Comparison of ENCODE assay signal across 31 cellular contexts in the genomic region with DNA sequence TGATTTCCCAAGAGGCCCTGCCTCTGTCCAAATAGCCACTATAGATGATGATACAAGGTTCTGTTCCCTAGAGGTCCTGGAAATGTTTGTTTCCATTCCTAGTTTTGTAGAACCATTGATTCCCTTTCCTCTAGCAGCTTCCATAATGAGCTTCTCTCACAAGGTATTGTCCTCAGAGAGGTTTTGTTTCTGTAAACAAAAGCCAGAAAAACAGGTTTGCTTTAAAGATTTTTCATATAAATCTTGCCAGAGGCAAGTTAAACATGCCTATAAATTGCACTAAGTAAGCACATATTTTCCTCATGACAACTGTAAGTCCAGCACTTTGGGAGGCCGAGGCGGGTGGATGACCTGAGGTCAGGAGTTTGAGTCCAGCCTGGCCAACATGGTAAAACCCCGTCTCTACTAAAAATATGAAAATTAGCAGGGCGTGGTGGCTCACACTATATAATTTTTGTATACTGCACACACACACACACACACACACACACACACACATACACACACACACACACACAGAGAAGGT.
DNase-seq lines count a peak whose midpoint lies in the region; ATAC-seq, FAIRE-seq and TF ChIP-seq lines count a peak whose summit lies in the region.
"Had no signal": no experiment of that assay in that cellular context is flagged by ENCODE, and none has a peak within 500 bp of the region (broad histone marks: within the 10 kb centered on the region; RNA-seq: fewer than 3 reads in every experiment).

No MANE protein-coding gene starts in this region.

- H3K79me1 ChIP-seq in H1 (ENCODE audit: low read depth, low read length) = no peaks in the 10 kb centered on the region

- no peak overlapping the region for H3K9ac ChIP-seq in H1 (replicated peaks in 1 of 4; ENCODE audit: extremely low read depth in 1 of 4, low read depth in 3 of 4, low read length in 3 of 4)

- H3K23me2 ChIP-seq in H1 (ENCODE audit: low read depth, low read length) = no peaks in the 10 kb centered on the region

- no peak for TF ChIP-seq EP300 in H1 (IDR thresholded peaks at IDR 0.05; ENCODE audit: borderline replicate concordance in 1 of 2, low read depth in 2 of 2, low read length in 2 of 2)

- no peak overlapping the region for H2BK15ac ChIP-seq in H1 (ENCODE audit: low read length)

- WGBS in H1 (ENCODE audit: extremely low coverage in 1 of 2, insufficient coverage in 1 of 2, insufficient read length in 1 of 2, insufficient replicate concordance in 2 of 2, low coverage in 1 of 2, low lambda C conversion rate in 2 of 2, missing lambda C conversion rate in 1 of 2), 2 experiments = 81% methylated on average over 4 of the region's 4 CpGs; no CpG with 5 or more reads in 1 of the 2 experiments
- 79 to 89% (median 87%) methylated on average over 4 of the region's 4 CpGs for WGBS in spleen, 5 donors

- no peaks in the 10 kb centered on the region for H3K27me3 ChIP-seq in H1 (replicated peaks in 1 of 4; ENCODE audit: control insufficient read depth in 3 of 4, extremely low read depth in 1 of 4, insufficient read depth in 3 of 4, low read length in 3 of 4)
- no peaks in the 10 kb centered on the region for H3K27me3 ChIP-seq in spleen (replicated peaks in 1 of 7)
- H3K27me3 ChIP-seq: brain microvascular endothelial cell, dorsolateral prefrontal cortex, testis, vagina had no signal

- H3K36me3 ChIP-seq in H1 (ENCODE audit: control insufficient read depth in 2 of 4, insufficient read depth in 4 of 4, low read length in 3 of 4) (no peaks in the 10 kb centered on the region), spleen (no peaks in the 10 kb centered on the region)
- H3K36me3 ChIP-seq: brain microvascular endothelial cell, vagina had no signal

- no peak overlapping the region for H3K14ac ChIP-seq in H1 (ENCODE audit: insufficient read length)

- no peaks in the 10 kb centered on the region for H3K9me3 ChIP-seq in H1 (ENCODE audit: insufficient read depth in 2 of 2, low read depth in 1 of 2, low read length in 1 of 2)
- H3K9me3 ChIP-seq in spleen = peaks cover 0 to 4% (median 0%) of the 10 kb centered on the region in 8 donors
- H3K9me3 ChIP-seq: testis, vagina had no signal

- H2AFZ ChIP-seq in H1 (ENCODE audit: low read length) = peak overlapping the region; percentile 85

- POLR2A ChIA-PET in H1 (lab: Charles Lee; ENCODE audit: partially characterized antibody) = no interaction called here

- H4K8ac ChIP-seq in H1 (ENCODE audit: extremely low read depth, insufficient read depth, low read length) = no peak overlapping the region

- no peak for TF ChIP-seq RAD21 in H1 (IDR thresholded peaks at IDR 0.05 in 1 of 2, conservative IDR thresholded peaks at IDR 0.05 in 1 of 2; ENCODE audit: low read depth in 2 of 2, low read length in 2 of 2)

- DNase-seq in NCI-H526 treated with DMSO at 0.1 percent for 48 hours (lab: John Stamatoyannopoulos, UW) (peak; percentile 1), NCI-H526 (lab: John Stamatoyannopoulos, UW) (no peak), NCI-H2029 treated with DMSO at 0.1 percent for 48 hours (lab: John Stamatoyannopoulos, UW) (peak; percentile 2), H1 (ENCODE audit: low read depth in 1 of 2, low spot score in 2 of 2) (no peak), spleen (peak; percentile 23), dedifferentiated amniotic fluid mesenchymal stem cell (ENCODE audit: extremely low spot score) (no peak)
- DNase-seq: activated CD4-positive, alpha-beta T cell treated with anti-CD3 and anti-CD28 coated beads for 48 hours; activated T-cell treated with anti-CD3 and anti-CD28 coated beads for 4 hours; AML-193; amniotic stem cell; brain microvascular endothelial cell; CD4-positive, alpha-beta T cell; dorsolateral prefrontal cortex; EL; H7; immature natural killer cell; mesenchymal stem cell; NCI-H1417 treated with DMSO at 0.1 percent for 48 hours; NCI-H2107; NCI-H524 treated with DMSO at 0.1 percent for 48 hours; stimulated activated naive CD4-positive, alpha-beta T cell treated with Interleukin-2 at 50 U/mL for 16 hours; T1000; testis had no signal

- H3K27ac ChIP-seq in H1 (ENCODE audit: low read depth, low read length) (no peak overlapping the region), spleen (no peak overlapping the region)
- H3K27ac ChIP-seq: brain microvascular endothelial cell, dorsolateral prefrontal cortex, HL-60, skin epidermis, testis, vagina had no signal

- H3K23ac ChIP-seq in H1 (ENCODE audit: insufficient read length) = no peak overlapping the region

- TF ChIP-seq CTCF in H1 (IDR thresholded peaks at IDR 0.05; ENCODE audit: control extremely low read depth in 1 of 3, insufficient read depth in 1 of 3, low read depth in 1 of 3, low read length in 3 of 3) = no peak
- no peak for TF ChIP-seq CTCF in spleen (IDR thresholded peaks at IDR 0.05 in 8 of 11, conservative IDR thresholded peaks at IDR 0.05 in 3 of 11)

- H4K91ac ChIP-seq in H1 (replicated peaks; ENCODE audit: insufficient read length, low read length) = no peak overlapping the region

- H2BK5ac ChIP-seq in H1 (ENCODE audit: low read depth, low read length) = no peak overlapping the region

- FAIRE-seq in H1 (lab: Jason Lieb, UNC) = no peak
- FAIRE-seq: D721Med, GM18507, RCC 7860 had no signal

- no peak overlapping the region for H3K56ac ChIP-seq in H1 (replicated peaks; ENCODE audit: insufficient read length, low read depth, low read length)

- H2BK20ac ChIP-seq in H1 (ENCODE audit: low read length) = no peak overlapping the region

- no peaks in the 10 kb centered on the region for H3K4me1 ChIP-seq in H1 (replicated peaks in 1 of 4; ENCODE audit: control insufficient read depth in 3 of 4, insufficient read depth in 4 of 4, low read length in 3 of 4)
- H3K4me1 ChIP-seq in spleen = no peaks in the 10 kb centered on the region
- H3K4me1 ChIP-seq: testis, vagina had no signal

- no peak overlapping the region for H3K18ac ChIP-seq in H1 (ENCODE audit: extremely low read depth, low read length)

- no peak overlapping the region for H2AK5ac ChIP-seq in H1 (ENCODE audit: low read depth, low read length)

- H2BK12ac ChIP-seq in H1 (ENCODE audit: low read depth, low read length) = no peak overlapping the region

- no peak overlapping the region for H2BK120ac ChIP-seq in H1 (replicated peaks; ENCODE audit: low read depth, low read length)

- no peak overlapping the region for H4K5ac ChIP-seq in H1 (ENCODE audit: insufficient read length, low read depth, low read length)

- intact Hi-C loops in spleen (cut with DNase I; ENCODE audit: low total_unique reads) = no loop called here

- no peaks in the 10 kb centered on the region for H4K20me1 ChIP-seq in H1 (replicated peaks in 1 of 2; ENCODE audit: control insufficient read depth in 1 of 2, insufficient read depth in 2 of 2, low read length in 2 of 2)

- CTCF ChIA-PET in H1 (lab: Charles Lee; ENCODE audit: partially characterized antibody) = interaction anchor here (0.6 to 1.8 kb wide), 2 partner anchors 13 to 180 kb away, joined by 3 to 4 read pairs; no protein-coding TSS in a partner anchor

- no peak overlapping the region for H3K4me2 ChIP-seq in H1 (ENCODE audit: insufficient read depth in 1 of 2, low read depth in 2 of 2, low read length in 2 of 2)

- no peak for TF ChIP-seq POLR2A in H1 (IDR thresholded peaks at IDR 0.05; ENCODE audit: control extremely low read depth in 1 of 2, low read depth in 2 of 2, low read length in 2 of 2)
- TF ChIP-seq POLR2A in spleen (IDR thresholded peaks at IDR 0.05) = no peak

- no peak overlapping the region for H3K4ac ChIP-seq in H1 (replicated peaks; ENCODE audit: insufficient read length, low read depth, low read length)

- H3K79me2 ChIP-seq in H1 (ENCODE audit: control insufficient read depth in 1 of 2, insufficient read depth in 2 of 2, low read length in 2 of 2) = no peaks in the 10 kb centered on the region

- H3K4me3 ChIP-seq in H1 (ENCODE audit: extremely low read depth in 1 of 4, insufficient read depth in 2 of 4, low read depth in 3 of 4, low read length in 4 of 4) (no peak overlapping the region), spleen (no peak overlapping the region)
- H3K4me3 ChIP-seq: dorsolateral prefrontal cortex, skin epidermis, testis, vagina had no signal

- no peak for ATAC-seq in HG03460 (IDR thresholded peaks at IDR 0.05; ENCODE audit: unreplicated experiment)
- no peak for ATAC-seq in GM21786 (IDR thresholded peaks at IDR 0.05; ENCODE audit: unreplicated experiment)

TF ChIP-seq in H1, 55 proteins besides CTCF, POLR2A, EP300 and RAD21:
- TF ChIP-seq POLR2AphosphoS5 (IDR thresholded peaks at IDR 0.05; ENCODE audit: low read depth, low read length) (no peak), EGR1 (IDR thresholded peaks at IDR 0.05; ENCODE audit: borderline replicate concordance, low read depth, low read length) (no peak), CEBPB (IDR thresholded peaks at IDR 0.05; ENCODE audit: low read depth, low read length) (no peak), SIN3A (conservative IDR thresholded peaks at IDR 0.05 in 1 of 2, IDR thresholded peaks at IDR 0.05 in 1 of 2; ENCODE audit: low read depth in 1 of 2, low read length in 2 of 2) (no peak), KDM5A (IDR thresholded peaks at IDR 0.05; ENCODE audit: low read length) (no peak), CREB1 (IDR thresholded peaks at IDR 0.05) (no peak), NRF1 (IDR thresholded peaks at IDR 0.05; ENCODE audit: low read depth, low read length) (no peak), RXRA (IDR thresholded peaks at IDR 0.05; ENCODE audit: insufficient read depth, low read depth, low read length) (no peak)
- TF ChIP-seq, protein P1, sequence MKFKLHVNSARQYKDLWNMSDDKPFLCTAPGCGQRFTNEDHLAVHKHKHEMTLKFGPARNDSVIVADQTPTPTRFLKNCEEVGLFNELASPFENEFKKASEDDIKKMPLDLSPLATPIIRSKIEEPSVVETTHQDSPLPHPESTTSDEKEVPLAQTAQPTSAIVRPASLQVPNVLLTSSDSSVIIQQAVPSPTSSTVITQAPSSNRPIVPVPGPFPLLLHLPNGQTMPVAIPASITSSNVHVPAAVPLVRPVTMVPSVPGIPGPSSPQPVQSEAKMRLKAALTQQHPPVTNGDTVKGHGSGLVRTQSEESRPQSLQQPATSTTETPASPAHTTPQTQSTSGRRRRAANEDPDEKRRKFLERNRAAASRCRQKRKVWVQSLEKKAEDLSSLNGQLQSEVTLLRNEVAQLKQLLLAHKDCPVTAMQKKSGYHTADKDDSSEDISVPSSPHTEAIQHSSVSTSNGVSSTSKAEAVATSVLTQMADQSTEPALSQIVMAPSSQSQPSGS (IDR thresholded peaks at IDR 0.05; ENCODE audit: low read length) = no peak

Comparison
In these comparisons a context has a peak if more than half of its experiments do, and no peak if none do; other contexts are left out.
1. DNase-seq: peak in NCI-H526 treated with DMSO at 0.1 percent for 48 hours (single experiment), NCI-H2029 treated with DMSO at 0.1 percent for 48 hours (single experiment) and spleen (single experiment); none in NCI-H526 (0 of 2), H1 (0 of 2) and dedifferentiated amniotic fluid mesenchymal stem cell (single experiment).